In the genomic region with DNA sequence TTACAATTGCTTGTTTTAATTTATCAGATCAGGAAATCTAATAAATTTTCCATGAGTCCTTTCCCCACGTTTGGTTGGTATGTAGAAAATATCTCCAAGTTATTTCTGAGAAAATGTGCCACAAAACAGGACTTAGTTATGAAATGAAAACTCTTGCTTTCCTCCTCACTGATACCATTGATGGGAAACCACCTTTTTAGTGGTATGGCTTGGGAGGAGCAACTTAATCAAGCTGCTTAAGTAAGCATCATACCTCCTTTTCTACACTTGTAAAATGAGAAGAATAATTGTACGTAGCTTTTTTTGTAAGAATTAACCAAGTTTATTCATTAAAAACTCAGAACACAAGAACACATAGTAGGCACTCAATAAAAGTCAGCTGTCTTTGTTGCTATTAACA, we compare ENCODE assay signal across 1 cellular context.
TF ChIP-seq lines count a peak whose summit lies in the region.

No MANE protein-coding gene starts in this region.

TF ChIP-seq in GM12891, 5 proteins besides CTCF, POLR2A, EP300 and RAD21 (continued from another document):
- TF ChIP-seq POU2F2 (IDR thresholded peaks at IDR 0.05; ENCODE audit: low read depth, low read length) = no peak
